In the genomic region with DNA sequence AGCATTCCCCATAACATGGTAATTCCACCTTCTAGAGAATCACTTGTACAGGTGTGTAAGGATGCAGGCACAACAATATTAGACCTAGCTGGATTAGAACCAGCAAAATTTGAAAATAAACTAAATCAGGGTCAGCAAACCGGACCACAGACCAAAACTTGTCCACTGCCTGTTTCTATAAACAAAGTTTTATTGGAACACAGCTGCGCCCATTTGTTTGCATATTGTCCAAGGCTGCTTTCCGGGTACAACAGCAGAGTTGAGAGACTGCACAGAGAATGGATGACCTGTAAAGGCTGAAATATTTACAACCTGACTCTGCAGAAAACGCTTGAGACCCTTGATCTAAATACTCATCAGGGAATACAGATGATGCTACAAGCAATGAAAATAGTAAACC, we compare ENCODE assay signal across 23 cellular contexts.
"Had no signal": no experiment of that assay in that cellular context is flagged by ENCODE, and none has a peak within 500 bp of the region (broad histone marks: within the 10 kb centered on the region; RNA-seq: fewer than 3 reads in every experiment).

No MANE protein-coding gene starts in this region.

- H3K4me3 ChIP-seq: coronary artery, dorsolateral prefrontal cortex, esophagus muscularis mucosa, gastroesophageal sphincter, heart right ventricle, left lung, lower lobe of right lung, mucosa of descending colon had no signal

- H3K27me3 ChIP-seq: dorsolateral prefrontal cortex, esophagus muscularis mucosa, foreskin keratinocyte, gastroesophageal sphincter, heart right ventricle, left lung had no signal

- DNase-seq: dermis blood vessel endothelial cell; dorsolateral prefrontal cortex; effector CD4-positive, alpha-beta T cell; effector memory CD4-positive, alpha-beta T cell; foreskin keratinocyte; head of caudate nucleus; heart right ventricle; hippocampal formation; left cardiac atrium; left lung; left ventricle myocardium superior; lower lobe of right lung; mesenchymal stem cell; naive B cell; naive thymus-derived CD8-positive, alpha-beta T cell had no signal

- H3K36me3 ChIP-seq: esophagus muscularis mucosa, gastroesophageal sphincter, heart right ventricle, left lung, lower lobe of right lung had no signal

- H3K27ac ChIP-seq: coronary artery, dorsolateral prefrontal cortex, esophagus muscularis mucosa, foreskin keratinocyte, gastroesophageal sphincter, heart right ventricle, left lung, lower lobe of right lung had no signal

- FAIRE-seq: endothelial cell of umbilical vein, frontal cortex, islet of Langerhans, keratinocyte had no signal

- H3K9me3 ChIP-seq: esophagus muscularis mucosa, gastroesophageal sphincter, heart right ventricle, left lung, lower lobe of right lung, mucosa of descending colon had no signal

- ATAC-seq: foreskin keratinocyte; gastroesophageal sphincter; heart right ventricle; left cardiac atrium; left lung; left ventricle myocardium superior; lower lobe of right lung; mucosa of descending colon; naive thymus-derived CD8-positive, alpha-beta T cell had no signal
